Comparison of ENCODE assay signal across 27 cellular contexts in the genomic region with DNA sequence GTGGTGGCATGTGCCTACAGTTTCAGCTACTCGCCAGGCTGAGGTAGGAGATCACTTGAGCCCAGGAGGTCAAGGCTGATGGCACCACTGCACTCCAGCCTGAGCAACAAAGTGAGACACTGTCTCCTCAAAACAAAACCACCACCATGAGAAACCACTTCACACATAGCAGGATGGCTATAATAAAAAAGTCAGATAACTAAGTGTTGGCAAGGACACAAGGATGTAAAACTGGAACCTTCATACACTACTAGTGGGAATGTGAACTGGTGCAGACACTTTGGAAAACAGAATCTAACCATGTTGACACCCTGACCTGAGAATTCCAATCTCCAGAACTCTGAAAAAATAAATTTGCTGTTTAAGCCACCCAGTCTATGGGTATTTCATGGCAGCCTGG.
DNase-seq lines count a peak whose midpoint lies in the region; ATAC-seq, FAIRE-seq and TF ChIP-seq lines count a peak whose summit lies in the region.
"Had no signal": no experiment of that assay in that cellular context is flagged by ENCODE, and none has a peak within 500 bp of the region (broad histone marks: within the 10 kb centered on the region; RNA-seq: fewer than 3 reads in every experiment).

No MANE protein-coding gene starts in this region.

- no peak overlapping the region for H3K4me3 Mint-ChIP-seq in CD8-positive, alpha-beta T cell
- H3K4me3 Mint-ChIP-seq: CD14-positive monocyte; CD4-positive, alpha-beta memory T cell; CD4-positive, CD25-positive, alpha-beta regulatory T cell had no signal

- TF ChIP-seq CTCF in left ventricle myocardium inferior (IDR thresholded peaks at IDR 0.05; ENCODE audit: borderline replicate concordance) (no peak), K562 (IDR thresholded peaks at IDR 0.05 in 2 of 3, conservative IDR thresholded peaks at IDR 0.05 in 1 of 3; ENCODE audit: insufficient read depth in 2 of 3, low read depth in 1 of 3, low read length in 3 of 3) (no peak)
- no peak for TF ChIP-seq CTCF in CD8-positive, alpha-beta T cell (IDR thresholded peaks at IDR 0.05)

- BruUV-seq in K562 (replicated peaks; lab: Mats Ljungman, UMichigan), result no TSS peak

- H3K9me3 ChIP-seq in left ventricle myocardium inferior (replicated peaks) (peaks cover 37% of the 10 kb centered on the region), K562 (replicated peaks; ENCODE audit: control insufficient read depth, insufficient read depth, low read depth, low read length) (peaks cover 2% of the 10 kb centered on the region)
- H3K9me3 ChIP-seq in CD8-positive, alpha-beta T cell (ENCODE audit: low read length), result no peaks in the 10 kb centered on the region

- CTCF ChIA-PET in CD8-positive, alpha-beta T cell (lab: Charles Lee), result interaction anchor here (1.4 kb wide), 1 partner anchor 179 kb away, joined by 5 read pairs; no protein-coding TSS in a partner anchor
- CTCF ChIA-PET in K562 (lab: Yijun Ruan, JAX; ENCODE audit: low intra/inter-chr PET ratio), result no interaction called here

- in situ Hi-C loops in K562 (cut with MboI), result no loop called here

- H4K20me1 ChIP-seq in K562 (replicated peaks; ENCODE audit: control insufficient read depth, insufficient read depth, low read length), result no peaks in the 10 kb centered on the region

- no peak for TF ChIP-seq RAD21 in K562 (CRISPR knock-in tag; conservative IDR thresholded peaks at IDR 0.05 in 1 of 2, IDR thresholded peaks at IDR 0.05 in 1 of 2)

- no peak overlapping the region for H3K9ac ChIP-seq in K562 (ENCODE audit: insufficient read depth in 1 of 2, low read depth in 2 of 2, low read length in 2 of 2)
- H3K9ac ChIP-seq: BLaER1 had no signal

- H3K4me1 ChIP-seq in left ventricle myocardium inferior, result peaks cover 29% of the 10 kb centered on the region
- no peaks in the 10 kb centered on the region for H3K4me1 ChIP-seq in CD8-positive, alpha-beta T cell (ENCODE audit: insufficient read depth, low read length)
- no peaks in the 10 kb centered on the region for H3K4me1 ChIP-seq in K562 (replicated peaks in 1 of 2; ENCODE audit: control insufficient read depth in 2 of 2, insufficient read depth in 2 of 2, low read length in 2 of 2)
- H3K4me1 ChIP-seq: BE2C had no signal

- peaks cover 70% of the 10 kb centered on the region for H3K36me3 Mint-ChIP-seq in CD8-positive, alpha-beta T cell

- no peaks in the 10 kb centered on the region for H3K27me3 ChIP-seq in left ventricle myocardium inferior (ENCODE audit: low read depth)
- H3K27me3 ChIP-seq in CD8-positive, alpha-beta T cell (ENCODE audit: insufficient read depth, low read length), result no peaks in the 10 kb centered on the region
- no peaks in the 10 kb centered on the region for H3K27me3 ChIP-seq in K562 (ENCODE audit: control insufficient read depth in 2 of 2, insufficient read depth in 2 of 2, low read length in 2 of 2)
- H3K27me3 ChIP-seq: BE2C, BLaER1 had no signal

- H3K36me3 ChIP-seq in left ventricle myocardium inferior (peaks cover 13% of the 10 kb centered on the region), K562 (ENCODE audit: control insufficient read depth, insufficient read depth, low read length) (no peaks in the 10 kb centered on the region)
- no peaks in the 10 kb centered on the region for H3K36me3 ChIP-seq in CD8-positive, alpha-beta T cell (ENCODE audit: insufficient read depth, low read length)

- WGBS in K562 (ENCODE audit: insufficient coverage, low coverage, missing lambda C conversion rate), result 100% methylated on average over 1 of the region's 1 CpG

- H3K9me3 Mint-ChIP-seq in CD8-positive, alpha-beta T cell, result peaks cover 29% of the 10 kb centered on the region

- POLR2A ChIA-PET in CD8-positive, alpha-beta T cell (lab: Charles Lee), result no interaction called here
- POLR2A ChIA-PET in K562 (lab: Yijun Ruan, JAX), result no interaction called here

- H3K27ac Mint-ChIP-seq in CD8-positive, alpha-beta T cell, result peak overlapping the region; percentile 67
- H3K27ac Mint-ChIP-seq: CD4-positive, CD25-positive, alpha-beta regulatory T cell had no signal

- no peaks in the 10 kb centered on the region for H3K79me2 ChIP-seq in K562 (ENCODE audit: control insufficient read depth, insufficient read depth, low read length)

- no peaks in the 10 kb centered on the region for H3K27me3 Mint-ChIP-seq in CD8-positive, alpha-beta T cell (ENCODE audit: low read depth)
- H3K27me3 Mint-ChIP-seq: CD4-positive, alpha-beta memory T cell; CD4-positive, CD25-positive, alpha-beta regulatory T cell had no signal

- TF ChIP-seq EP300 in K562 (IDR thresholded peaks at IDR 0.05; ENCODE audit: low read length), result no peak

- H3K27ac ChIP-seq in left ventricle myocardium inferior (replicated peaks), result no peak overlapping the region
- no peak overlapping the region for H3K27ac ChIP-seq in CD8-positive, alpha-beta T cell (ENCODE audit: low read depth, low read length)
- no peak overlapping the region for H3K27ac ChIP-seq in K562 (ENCODE audit: extremely low read depth, low read depth, low read length)
- H3K27ac ChIP-seq: BLaER1 had no signal

- ATAC-seq in Right ventricle myocardium superior (ENCODE audit: poor library complexity) (peak; percentile 36), K562 (no peak)
- no peak for ATAC-seq in CD8-positive, alpha-beta T cell
- ATAC-seq: GM12878 had no signal

- intact Hi-C loops in Right ventricle myocardium superior (cut with DNase I), result no loop called here
- intact Hi-C loops in left ventricle myocardium inferior (cut with micrococcal nuclease), result no loop called here
- intact Hi-C loops in CD8-positive, alpha-beta T cell (cut with DNase I, micrococcal nuclease), result no loop called here
- intact Hi-C loops in K562 (cut with micrococcal nuclease), result no loop called here

- peaks cover 20% of the 10 kb centered on the region for H3K4me1 Mint-ChIP-seq in CD8-positive, alpha-beta T cell (ENCODE audit: low read depth)

- TF ChIP-seq POLR2A in GM12891 (IDR thresholded peaks at IDR 0.05; ENCODE audit: low read depth, low read length) (no peak), K562 (conservative IDR thresholded peaks at IDR 0.05) (no peak)

- no peaks in the 10 kb centered on the region for H3K9me1 ChIP-seq in K562 (ENCODE audit: control insufficient read depth, insufficient read depth, low read length)

- no peak overlapping the region for H2AFZ ChIP-seq in K562 (ENCODE audit: low read depth, low read length)

- H3K4me3 ChIP-seq in left ventricle myocardium inferior (no peak overlapping the region), K562 (no peak overlapping the region)
- H3K4me3 ChIP-seq in CD8-positive, alpha-beta T cell (ENCODE audit: low read depth, low read length), result no peak overlapping the region
- H3K4me3 ChIP-seq: BLaER1, GM12878 had no signal

- DNase-seq in Right ventricle myocardium superior (no peak), left ventricle myocardium inferior (no peak), GM12891 (ENCODE audit: insufficient read length, low spot score) (no peak), K562 (ENCODE audit: extremely low read depth in 1 of 4, low spot score in 3 of 4) (no peak), NCI-H1930 (lab: John Stamatoyannopoulos, UW) (no peak), DMS153 treated with DMSO at 0.1 percent for 48 hours (lab: John Stamatoyannopoulos, UW; ENCODE audit: unreplicated experiment) (no peak)
- no peak for DNase-seq in CD8-positive, alpha-beta T cell
- DNase-seq in activated CD4-positive, alpha-beta T cell treated with anti-CD3 and anti-CD28 coated beads, Interleukin-2, amount 50 U/mL, for 4 hours, result no peak
- DNase-seq: 8988T; ACHN; BE2C; C1 segment of cervical spinal cord; Caco-2; Calu3; CD4-positive, alpha-beta memory T cell; CD4-positive, CD25-positive, alpha-beta regulatory T cell; DMS53; DMS79; DND-41; EL; GDM1 had no signal

- peak; percentile 47 for FAIRE-seq in GM12891 (lab: Jason Lieb, UNC)
- FAIRE-seq in K562 (lab: Jason Lieb, UNC), result no peak
- FAIRE-seq: A204.1, D721Med, GM12878, GM19239 had no signal

- no peak overlapping the region for H3K4me2 ChIP-seq in K562 (ENCODE audit: insufficient read depth, low read length)
- H3K4me2 ChIP-seq: BLaER1 had no signal

TF ChIP-seq in GM12891, 5 proteins besides CTCF, POLR2A, EP300 and RAD21:
- no peak for TF ChIP-seq PAX5 (IDR thresholded peaks at IDR 0.05; ENCODE audit: insufficient read depth, low read length, severe bottlenecking)
- TF ChIP-seq TAF1 (IDR thresholded peaks at IDR 0.05; ENCODE audit: low read depth, low read length), result no peak
- no peak for TF ChIP-seq POLR2AphosphoS5 (IDR thresholded peaks at IDR 0.05; ENCODE audit: low read depth, low read length)
- no peak for TF ChIP-seq POU2F2 (IDR thresholded peaks at IDR 0.05; ENCODE audit: low read depth, low read length)
- no peak for TF ChIP-seq SPI1 (IDR thresholded peaks at IDR 0.05; ENCODE audit: low read depth, low read length)
TF ChIP-seq in GM12891: peak in this region for 0.

TF ChIP-seq in K562, 482 proteins besides CTCF, POLR2A, EP300 and RAD21:
- TF ChIP-seq FUS (optimal IDR thresholded peaks at IDR 0.05; ENCODE audit: low read depth, low read length), result no peak
- TF ChIP-seq ZNF184 (CRISPR knock-in tag; IDR thresholded peaks at IDR 0.05), result peak; percentile 40; the same call in 1 of the 2 replicates
TF ChIP-seq in K562: peak in this region for 1.
